1 cellular context compared by ENCODE assay signal in the genomic region with DNA sequence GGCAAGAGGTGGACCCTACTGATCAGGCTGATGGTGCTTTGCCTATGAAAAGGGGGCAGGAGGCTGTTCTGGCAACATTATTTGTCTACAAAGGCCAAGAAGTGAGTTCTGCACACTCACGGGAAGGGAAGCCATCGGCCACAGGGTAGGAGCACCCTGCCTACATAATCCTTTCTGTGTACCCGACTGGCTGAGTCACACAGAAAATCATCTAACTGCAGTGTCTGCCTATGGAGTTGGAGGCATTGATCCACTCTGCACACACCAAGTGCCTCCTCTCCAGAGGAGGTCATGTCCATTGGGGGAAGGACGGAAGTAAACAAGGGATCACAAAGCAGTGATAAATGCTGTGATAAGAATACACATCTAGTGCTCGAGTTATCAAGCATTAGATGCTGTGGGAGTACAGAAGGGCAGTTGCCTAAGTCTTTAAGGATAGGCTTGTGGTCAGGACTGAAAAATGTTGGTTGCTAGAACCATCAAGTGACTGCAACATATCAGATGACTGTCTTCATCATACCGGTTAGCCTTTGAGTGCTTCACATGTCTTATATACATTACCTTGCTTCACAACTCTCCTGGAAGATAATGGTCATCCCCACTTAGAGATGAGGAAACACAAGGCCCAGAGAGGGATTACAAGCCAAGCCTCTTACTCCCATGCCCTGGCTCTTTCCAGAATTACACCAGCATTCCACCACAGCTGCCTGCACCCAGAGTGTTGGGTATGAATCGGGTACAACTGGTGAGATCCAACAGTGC.
TF ChIP-seq lines count a peak whose summit lies in the region.

No MANE protein-coding gene starts in this region.

TF ChIP-seq in HepG2, 621 proteins besides CTCF, POLR2A, EP300 and RAD21 (continued from another document and continues in another):
- TF ChIP-seq, protein P1, sequence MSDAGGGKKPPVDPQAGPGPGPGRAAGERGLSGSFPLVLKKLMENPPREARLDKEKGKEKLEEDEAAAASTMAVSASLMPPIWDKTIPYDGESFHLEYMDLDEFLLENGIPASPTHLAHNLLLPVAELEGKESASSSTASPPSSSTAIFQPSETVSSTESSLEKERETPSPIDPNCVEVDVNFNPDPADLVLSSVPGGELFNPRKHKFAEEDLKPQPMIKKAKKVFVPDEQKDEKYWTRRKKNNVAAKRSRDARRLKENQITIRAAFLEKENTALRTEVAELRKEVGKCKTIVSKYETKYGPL (CRISPR knock-in tag; IDR thresholded peaks at IDR 0.05) = no peak
- TF ChIP-seq ZFP1 (CRISPR knock-in tag; IDR thresholded peaks at IDR 0.05) (no peak), SOX5 (CRISPR knock-in tag; IDR thresholded peaks at IDR 0.05; ENCODE audit: borderline replicate concordance) (peak; percentile 66; the same call in 1 of the 2 replicates), RARA (CRISPR knock-in tag; IDR thresholded peaks at IDR 0.05) (peak; percentile 92), ZMYM3 (CRISPR knock-in tag; IDR thresholded peaks at IDR 0.05) (0 out of 2 replicates have a peak, but pooled peaks have one; percentile 13), MXI1 (IDR thresholded peaks at IDR 0.05; ENCODE audit: borderline replicate concordance, low read depth, low read length) (peak; percentile 59; the same call in 1 of the 3 replicates), TOPORS (CRISPR knock-in tag; IDR thresholded peaks at IDR 0.05) (no peak), CHD4 (IDR thresholded peaks at IDR 0.05; ENCODE audit: borderline replicate concordance, low read length) (no peak), ZNF326 (CRISPR knock-in tag; IDR thresholded peaks at IDR 0.05; ENCODE audit: borderline replicate concordance) (no peak), ZSCAN21 (CRISPR knock-in tag; IDR thresholded peaks at IDR 0.05; ENCODE audit: borderline replicate concordance) (no peak), ZFP37 (CRISPR knock-in tag; IDR thresholded peaks at IDR 0.05; ENCODE audit: borderline replicate concordance) (no peak), SPEN (CRISPR knock-in tag; IDR thresholded peaks at IDR 0.05; ENCODE audit: low read depth) (peak; percentile 34; the same call in 1 of the 2 replicates), SNAI1 (CRISPR knock-in tag; IDR thresholded peaks at IDR 0.05; ENCODE audit: borderline replicate concordance) (no peak), MAF1 (CRISPR knock-in tag; IDR thresholded peaks at IDR 0.05; ENCODE audit: borderline replicate concordance) (no peak), MIER2 (CRISPR knock-in tag; IDR thresholded peaks at IDR 0.05) (0 out of 2 replicates have a peak, but pooled peaks have one; percentile 42), ZNF180 (CRISPR knock-in tag; IDR thresholded peaks at IDR 0.05; ENCODE audit: borderline replicate concordance, low read depth) (no peak), JARID2 (CRISPR knock-in tag; IDR thresholded peaks at IDR 0.05; ENCODE audit: insufficient replicate concordance) (peak; percentile 21), FLYWCH1 (CRISPR knock-in tag; IDR thresholded peaks at IDR 0.05) (no peak), HNF4A (CRISPR knock-in tag; IDR thresholded peaks at IDR 0.05) (no peak), FIP1L1 (IDR thresholded peaks at IDR 0.05; ENCODE audit: borderline replicate concordance, insufficient read depth, low read depth, low read length) (no peak), MATR3 (CRISPR knock-in tag; IDR thresholded peaks at IDR 0.05) (no peak), RXRB (CRISPR knock-in tag; IDR thresholded peaks at IDR 0.05; ENCODE audit: borderline replicate concordance) (peak; percentile 86), KLF15 (CRISPR knock-in tag; IDR thresholded peaks at IDR 0.05; ENCODE audit: borderline replicate concordance) (no peak), MYC (CRISPR knock-in tag; IDR thresholded peaks at IDR 0.05; ENCODE audit: borderline replicate concordance) (no peak), MTA1 (CRISPR knock-in tag; IDR thresholded peaks at IDR 0.05; ENCODE audit: borderline replicate concordance) (no peak), BCL6 (CRISPR knock-in tag; IDR thresholded peaks at IDR 0.05) (peak; percentile 40; the same call in 1 of the 2 replicates), SMAD9 (CRISPR knock-in tag; IDR thresholded peaks at IDR 0.05) (no peak), HOXA3 (CRISPR knock-in tag; IDR thresholded peaks at IDR 0.05) (peak; percentile 48; the same call in 1 of the 2 replicates), NCOA2 (CRISPR knock-in tag; IDR thresholded peaks at IDR 0.05) (peak; percentile 63)
- TF ChIP-seq, protein P2, sequence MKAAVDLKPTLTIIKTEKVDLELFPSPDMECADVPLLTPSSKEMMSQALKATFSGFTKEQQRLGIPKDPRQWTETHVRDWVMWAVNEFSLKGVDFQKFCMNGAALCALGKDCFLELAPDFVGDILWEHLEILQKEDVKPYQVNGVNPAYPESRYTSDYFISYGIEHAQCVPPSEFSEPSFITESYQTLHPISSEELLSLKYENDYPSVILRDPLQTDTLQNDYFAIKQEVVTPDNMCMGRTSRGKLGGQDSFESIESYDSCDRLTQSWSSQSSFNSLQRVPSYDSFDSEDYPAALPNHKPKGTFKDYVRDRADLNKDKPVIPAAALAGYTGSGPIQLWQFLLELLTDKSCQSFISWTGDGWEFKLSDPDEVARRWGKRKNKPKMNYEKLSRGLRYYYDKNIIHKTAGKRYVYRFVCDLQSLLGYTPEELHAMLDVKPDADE (CRISPR knock-in tag; IDR thresholded peaks at IDR 0.05) = no peak
- TF ChIP-seq, protein P3, sequence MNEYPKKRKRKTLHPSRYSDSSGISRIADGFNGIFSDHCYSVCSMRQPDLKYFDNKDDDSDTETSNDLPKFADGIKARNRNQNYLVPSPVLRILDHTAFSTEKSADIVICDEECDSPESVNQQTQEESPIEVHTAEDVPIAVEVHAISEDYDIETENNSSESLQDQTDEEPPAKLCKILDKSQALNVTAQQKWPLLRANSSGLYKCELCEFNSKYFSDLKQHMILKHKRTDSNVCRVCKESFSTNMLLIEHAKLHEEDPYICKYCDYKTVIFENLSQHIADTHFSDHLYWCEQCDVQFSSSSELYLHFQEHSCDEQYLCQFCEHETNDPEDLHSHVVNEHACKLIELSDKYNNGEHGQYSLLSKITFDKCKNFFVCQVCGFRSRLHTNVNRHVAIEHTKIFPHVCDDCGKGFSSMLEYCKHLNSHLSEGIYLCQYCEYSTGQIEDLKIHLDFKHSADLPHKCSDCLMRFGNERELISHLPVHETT (CRISPR knock-in tag; conservative IDR thresholded peaks at IDR 0.05) = no peak
- TF ChIP-seq, protein P4, sequence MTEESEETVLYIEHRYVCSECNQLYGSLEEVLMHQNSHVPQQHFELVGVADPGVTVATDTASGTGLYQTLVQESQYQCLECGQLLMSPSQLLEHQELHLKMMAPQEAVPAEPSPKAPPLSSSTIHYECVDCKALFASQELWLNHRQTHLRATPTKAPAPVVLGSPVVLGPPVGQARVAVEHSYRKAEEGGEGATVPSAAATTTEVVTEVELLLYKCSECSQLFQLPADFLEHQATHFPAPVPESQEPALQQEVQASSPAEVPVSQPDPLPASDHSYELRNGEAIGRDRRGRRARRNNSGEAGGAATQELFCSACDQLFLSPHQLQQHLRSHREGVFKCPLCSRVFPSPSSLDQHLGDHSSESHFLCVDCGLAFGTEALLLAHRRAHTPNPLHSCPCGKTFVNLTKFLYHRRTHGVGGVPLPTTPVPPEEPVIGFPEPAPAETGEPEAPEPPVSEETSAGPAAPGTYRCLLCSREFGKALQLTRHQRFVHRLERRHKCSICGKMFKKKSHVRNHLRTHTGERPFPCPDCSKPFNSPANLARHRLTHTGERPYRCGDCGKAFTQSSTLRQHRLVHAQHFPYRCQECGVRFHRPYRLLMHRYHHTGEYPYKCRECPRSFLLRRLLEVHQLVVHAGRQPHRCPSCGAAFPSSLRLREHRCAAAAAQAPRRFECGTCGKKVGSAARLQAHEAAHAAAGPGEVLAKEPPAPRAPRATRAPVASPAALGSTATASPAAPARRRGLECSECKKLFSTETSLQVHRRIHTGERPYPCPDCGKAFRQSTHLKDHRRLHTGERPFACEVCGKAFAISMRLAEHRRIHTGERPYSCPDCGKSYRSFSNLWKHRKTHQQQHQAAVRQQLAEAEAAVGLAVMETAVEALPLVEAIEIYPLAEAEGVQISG (CRISPR knock-in tag; IDR thresholded peaks at IDR 0.05) = no peak; the same call in 1 of the 2 replicates
- TF ChIP-seq, protein P5, sequence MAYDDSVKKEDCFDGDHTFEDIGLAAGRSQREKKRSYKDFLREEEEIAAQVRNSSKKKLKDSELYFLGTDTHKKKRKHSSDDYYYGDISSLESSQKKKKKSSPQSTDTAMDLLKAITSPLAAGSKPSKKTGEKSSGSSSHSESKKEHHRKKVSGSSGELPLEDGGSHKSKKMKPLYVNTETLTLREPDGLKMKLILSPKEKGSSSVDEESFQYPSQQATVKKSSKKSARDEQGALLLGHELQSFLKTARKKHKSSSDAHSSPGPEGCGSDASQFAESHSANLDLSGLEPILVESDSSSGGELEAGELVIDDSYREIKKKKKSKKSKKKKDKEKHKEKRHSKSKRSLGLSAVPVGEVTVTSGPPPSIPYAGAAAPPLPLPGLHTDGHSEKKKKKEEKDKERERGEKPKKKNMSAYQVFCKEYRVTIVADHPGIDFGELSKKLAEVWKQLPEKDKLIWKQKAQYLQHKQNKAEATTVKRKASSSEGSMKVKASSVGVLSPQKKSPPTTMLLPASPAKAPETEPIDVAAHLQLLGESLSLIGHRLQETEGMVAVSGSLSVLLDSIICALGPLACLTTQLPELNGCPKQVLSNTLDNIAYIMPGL (CRISPR knock-in tag; IDR thresholded peaks at IDR 0.05; ENCODE audit: borderline replicate concordance in 1 of 2, low read depth in 1 of 2) = no peak
- TF ChIP-seq, protein P6, sequence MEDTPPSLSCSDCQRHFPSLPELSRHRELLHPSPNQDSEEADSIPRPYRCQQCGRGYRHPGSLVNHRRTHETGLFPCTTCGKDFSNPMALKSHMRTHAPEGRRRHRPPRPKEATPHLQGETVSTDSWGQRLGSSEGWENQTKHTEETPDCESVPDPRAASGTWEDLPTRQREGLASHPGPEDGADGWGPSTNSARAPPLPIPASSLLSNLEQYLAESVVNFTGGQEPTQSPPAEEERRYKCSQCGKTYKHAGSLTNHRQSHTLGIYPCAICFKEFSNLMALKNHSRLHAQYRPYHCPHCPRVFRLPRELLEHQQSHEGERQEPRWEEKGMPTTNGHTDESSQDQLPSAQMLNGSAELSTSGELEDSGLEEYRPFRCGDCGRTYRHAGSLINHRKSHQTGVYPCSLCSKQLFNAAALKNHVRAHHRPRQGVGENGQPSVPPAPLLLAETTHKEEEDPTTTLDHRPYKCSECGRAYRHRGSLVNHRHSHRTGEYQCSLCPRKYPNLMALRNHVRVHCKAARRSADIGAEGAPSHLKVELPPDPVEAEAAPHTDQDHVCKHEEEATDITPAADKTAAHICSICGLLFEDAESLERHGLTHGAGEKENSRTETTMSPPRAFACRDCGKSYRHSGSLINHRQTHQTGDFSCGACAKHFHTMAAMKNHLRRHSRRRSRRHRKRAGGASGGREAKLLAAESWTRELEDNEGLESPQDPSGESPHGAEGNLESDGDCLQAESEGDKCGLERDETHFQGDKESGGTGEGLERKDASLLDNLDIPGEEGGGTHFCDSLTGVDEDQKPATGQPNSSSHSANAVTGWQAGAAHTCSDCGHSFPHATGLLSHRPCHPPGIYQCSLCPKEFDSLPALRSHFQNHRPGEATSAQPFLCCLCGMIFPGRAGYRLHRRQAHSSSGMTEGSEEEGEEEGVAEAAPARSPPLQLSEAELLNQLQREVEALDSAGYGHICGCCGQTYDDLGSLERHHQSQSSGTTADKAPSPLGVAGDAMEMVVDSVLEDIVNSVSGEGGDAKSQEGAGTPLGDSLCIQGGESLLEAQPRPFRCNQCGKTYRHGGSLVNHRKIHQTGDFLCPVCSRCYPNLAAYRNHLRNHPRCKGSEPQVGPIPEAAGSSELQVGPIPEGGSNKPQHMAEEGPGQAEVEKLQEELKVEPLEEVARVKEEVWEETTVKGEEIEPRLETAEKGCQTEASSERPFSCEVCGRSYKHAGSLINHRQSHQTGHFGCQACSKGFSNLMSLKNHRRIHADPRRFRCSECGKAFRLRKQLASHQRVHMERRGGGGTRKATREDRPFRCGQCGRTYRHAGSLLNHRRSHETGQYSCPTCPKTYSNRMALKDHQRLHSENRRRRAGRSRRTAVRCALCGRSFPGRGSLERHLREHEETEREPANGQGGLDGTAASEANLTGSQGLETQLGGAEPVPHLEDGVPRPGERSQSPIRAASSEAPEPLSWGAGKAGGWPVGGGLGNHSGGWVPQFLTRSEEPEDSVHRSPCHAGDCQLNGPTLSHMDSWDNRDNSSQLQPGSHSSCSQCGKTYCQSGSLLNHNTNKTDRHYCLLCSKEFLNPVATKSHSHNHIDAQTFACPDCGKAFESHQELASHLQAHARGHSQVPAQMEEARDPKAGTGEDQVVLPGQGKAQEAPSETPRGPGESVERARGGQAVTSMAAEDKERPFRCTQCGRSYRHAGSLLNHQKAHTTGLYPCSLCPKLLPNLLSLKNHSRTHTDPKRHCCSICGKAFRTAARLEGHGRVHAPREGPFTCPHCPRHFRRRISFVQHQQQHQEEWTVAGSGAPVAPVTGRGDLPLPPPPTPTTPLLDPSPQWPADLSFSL (CRISPR knock-in tag; IDR thresholded peaks at IDR 0.05) = no peak
- TF ChIP-seq, protein P7, sequence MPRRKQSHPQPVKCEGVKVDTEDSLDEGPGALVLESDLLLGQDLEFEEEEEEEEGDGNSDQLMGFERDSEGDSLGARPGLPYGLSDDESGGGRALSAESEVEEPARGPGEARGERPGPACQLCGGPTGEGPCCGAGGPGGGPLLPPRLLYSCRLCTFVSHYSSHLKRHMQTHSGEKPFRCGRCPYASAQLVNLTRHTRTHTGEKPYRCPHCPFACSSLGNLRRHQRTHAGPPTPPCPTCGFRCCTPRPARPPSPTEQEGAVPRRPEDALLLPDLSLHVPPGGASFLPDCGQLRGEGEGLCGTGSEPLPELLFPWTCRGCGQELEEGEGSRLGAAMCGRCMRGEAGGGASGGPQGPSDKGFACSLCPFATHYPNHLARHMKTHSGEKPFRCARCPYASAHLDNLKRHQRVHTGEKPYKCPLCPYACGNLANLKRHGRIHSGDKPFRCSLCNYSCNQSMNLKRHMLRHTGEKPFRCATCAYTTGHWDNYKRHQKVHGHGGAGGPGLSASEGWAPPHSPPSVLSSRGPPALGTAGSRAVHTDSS (CRISPR knock-in tag; conservative IDR thresholded peaks at IDR 0.05) = no peak
- TF ChIP-seq, protein P8, sequence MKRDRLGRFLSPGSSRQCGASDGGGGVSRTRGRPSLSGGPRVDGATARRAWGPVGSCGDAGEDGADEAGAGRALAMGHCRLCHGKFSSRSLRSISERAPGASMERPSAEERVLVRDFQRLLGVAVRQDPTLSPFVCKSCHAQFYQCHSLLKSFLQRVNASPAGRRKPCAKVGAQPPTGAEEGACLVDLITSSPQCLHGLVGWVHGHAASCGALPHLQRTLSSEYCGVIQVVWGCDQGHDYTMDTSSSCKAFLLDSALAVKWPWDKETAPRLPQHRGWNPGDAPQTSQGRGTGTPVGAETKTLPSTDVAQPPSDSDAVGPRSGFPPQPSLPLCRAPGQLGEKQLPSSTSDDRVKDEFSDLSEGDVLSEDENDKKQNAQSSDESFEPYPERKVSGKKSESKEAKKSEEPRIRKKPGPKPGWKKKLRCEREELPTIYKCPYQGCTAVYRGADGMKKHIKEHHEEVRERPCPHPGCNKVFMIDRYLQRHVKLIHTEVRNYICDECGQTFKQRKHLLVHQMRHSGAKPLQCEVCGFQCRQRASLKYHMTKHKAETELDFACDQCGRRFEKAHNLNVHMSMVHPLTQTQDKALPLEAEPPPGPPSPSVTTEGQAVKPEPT (CRISPR knock-in tag; IDR thresholded peaks at IDR 0.05; ENCODE audit: low read depth) = no peak
